In genomic region chr1:7754234-7754633, GRCh38 we compare ENCODE assay signal across 35 cellular contexts. TPM values are rescaled to one million over a fixed set of nuclear protein-coding genes. Genes with fewer than 3 reads are reported as not detected.
DNase-seq lines count a peak whose midpoint lies in the region; ATAC-seq lines count a peak whose summit lies in the region.
"Had no signal": no experiment of that assay in that cellular context is flagged by ENCODE, and none has a peak within 500 bp of the region (broad histone marks: within the 10 kb centered on the region; RNA-seq: fewer than 3 reads in every experiment).

No MANE protein-coding gene starts in this region.

- no peak for DNase-seq in CD8-positive, alpha-beta memory T cell
- no peak for DNase-seq in Karpas-422
- no peak for DNase-seq in activated naive CD8-positive, alpha-beta T cell treated with anti-CD3 and anti-CD28 coated beads, Interleukin-2, amount 10 ng/mL, durations not matched to agents 7 days and 5 days
- peak; percentile 14 for DNase-seq in medulla oblongata (ENCODE audit: extremely low spot score)
- DNase-seq in T-helper 9 cell: no peak
- no peak for DNase-seq in AML-193 (lab: John Stamatoyannopoulos, UW)
- DNase-seq in H4 (ENCODE audit: low spot score): no peak
- DNase-seq: activated CD4-positive, alpha-beta T cell treated with anti-CD3 and anti-CD28 coated beads for 1 hour; activated gamma-delta T cell treated with Interleukin-2 at 50 U/mL for 16 hours; Calu3; caudate nucleus; cortex of kidney; DMS79 treated with DMSO at 0.1 percent for 48 hours; endodermal cell; foreskin fibroblast; GDM1; GOT3; heart left ventricle; HFFc6; midbrain; naive B cell; NCI-H1417 treated with DMSO at 0.1 percent for 48 hours; NCI-H2029 treated with DMSO at 0.1 percent for 48 hours; NCI-H2227 treated with DMSO at 0.1 percent for 48 hours; NCI-H526; nucleus accumbens; SHP77; stimulated activated CD4-positive, alpha-beta T cell treated with anti-CD3 and anti-CD28 coated beads, Interleukin-15, amount 100 ng/mL, for 24 hours; substantia nigra; trophoblast cell had no signal

- no peak overlapping the region for H3K4me2 ChIP-seq in Karpas-422 (ENCODE audit: low read depth, low read length, poor library complexity, severe bottlenecking)
- H3K4me2 ChIP-seq: KMS-11 had no signal

- POLR2A ChIA-PET in CD8-positive, alpha-beta memory T cell (lab: Charles Lee): no interaction called here
- POLR2A ChIA-PET in activated naive CD8-positive, alpha-beta T cell treated with anti-CD3 and anti-CD28 coated beads, Interleukin-2, amount 10 ng/mL, durations not matched to agents 7 days and 5 days (lab: Charles Lee): no interaction called here

- 0 out of 2 replicates have a peak overlapping the region, but pooled peaks have one; percentile 12 for H2AFZ ChIP-seq in Karpas-422 (ENCODE audit: low read length)

- H3K27ac ChIP-seq in CD8-positive, alpha-beta memory T cell (ENCODE audit: low read depth, low read length): no peak overlapping the region
- no peak overlapping the region for H3K27ac ChIP-seq in Karpas-422 (ENCODE audit: low read length)
- H3K27ac ChIP-seq: heart left ventricle, KMS-11 had no signal

- no peaks in the 10 kb centered on the region for H3K9me2 ChIP-seq in Karpas-422 (replicated peaks; ENCODE audit: insufficient read depth, low read length)

- CTCF ChIA-PET in CD8-positive, alpha-beta memory T cell (lab: Charles Lee): interaction anchor here (2.2 to 9.0 kb wide), 4 partner anchors 14 to 150 kb away, joined by 4 to 214 read pairs (median 14); no protein-coding TSS in a partner anchor

- no peaks in the 10 kb centered on the region for H3K9me3 Mint-ChIP-seq in CD8-positive, alpha-beta memory T cell
- H3K9me3 Mint-ChIP-seq in activated naive CD8-positive, alpha-beta T cell treated with anti-CD3 and anti-CD28 coated beads, Interleukin-2, amount 10 ng/mL, durations not matched to agents 7 days and 5 days: no peaks in the 10 kb centered on the region
- H3K9me3 Mint-ChIP-seq: CD14-positive monocyte; endodermal cell; HFFc6; naive B cell; stimulated activated effector memory CD8-positive, alpha-beta T cell treated with anti-CD3 and anti-CD28 coated beads, Interleukin-12 subunit alpha, Interleukin-12 subunit beta, amount 100 ng/mL, for 72 hours had no signal

- H3K4me3 ChIP-seq in CD8-positive, alpha-beta memory T cell (ENCODE audit: low read length): no peak overlapping the region
- no peak overlapping the region for H3K4me3 ChIP-seq in Karpas-422 (ENCODE audit: low read length)
- H3K4me3 ChIP-seq: heart left ventricle had no signal

- H3K79me2 ChIP-seq in Karpas-422 (ENCODE audit: low read length): no peaks in the 10 kb centered on the region

- H3K36me3 Mint-ChIP-seq in CD8-positive, alpha-beta memory T cell: no peaks in the 10 kb centered on the region
- H3K36me3 Mint-ChIP-seq in activated naive CD8-positive, alpha-beta T cell treated with anti-CD3 and anti-CD28 coated beads, Interleukin-2, amount 10 ng/mL, durations not matched to agents 7 days and 5 days: no peaks in the 10 kb centered on the region
- H3K36me3 Mint-ChIP-seq: CD14-positive monocyte; naive B cell; stimulated activated effector memory CD8-positive, alpha-beta T cell treated with anti-CD3 and anti-CD28 coated beads, Interleukin-12 subunit alpha, Interleukin-12 subunit beta, amount 100 ng/mL, for 72 hours had no signal

- H3K27me3 ChIP-seq in CD8-positive, alpha-beta memory T cell (ENCODE audit: insufficient read depth, low read length, poor library complexity, severe bottlenecking): no peaks in the 10 kb centered on the region
- no peaks in the 10 kb centered on the region for H3K27me3 ChIP-seq in Karpas-422 (ENCODE audit: low read length)
- H3K27me3 ChIP-seq: heart left ventricle had no signal

- no peaks in the 10 kb centered on the region for H4K20me1 ChIP-seq in Karpas-422 (ENCODE audit: insufficient read depth, low read depth, low read length)

- H3K4me1 ChIP-seq in CD8-positive, alpha-beta memory T cell (ENCODE audit: insufficient read depth, low read length): peaks cover 4% of the 10 kb centered on the region
- no peaks in the 10 kb centered on the region for H3K4me1 ChIP-seq in Karpas-422 (ENCODE audit: low read length)

- peak overlapping the region in 4 of 7 donors; percentile 2 to 58 (median 24) for H3K4me3 Mint-ChIP-seq in CD8-positive, alpha-beta memory T cell
- peak overlapping the region; percentile 4 for H3K4me3 Mint-ChIP-seq in activated naive CD8-positive, alpha-beta T cell treated with anti-CD3 and anti-CD28 coated beads, Interleukin-2, amount 10 ng/mL, durations not matched to agents 7 days and 5 days
- H3K4me3 Mint-ChIP-seq: CD14-positive monocyte; endodermal cell; HFFc6; naive B cell; stimulated activated effector memory CD8-positive, alpha-beta T cell treated with anti-CD3 and anti-CD28 coated beads, Interleukin-12 subunit alpha, Interleukin-12 subunit beta, amount 100 ng/mL, for 72 hours had no signal

- peak overlapping the region in 4 of 8 donors; percentile 14 to 70 (median 31) for H3K27ac Mint-ChIP-seq in CD8-positive, alpha-beta memory T cell
- H3K27ac Mint-ChIP-seq in activated naive CD8-positive, alpha-beta T cell treated with anti-CD3 and anti-CD28 coated beads, Interleukin-2, amount 10 ng/mL, durations not matched to agents 7 days and 5 days: peak overlapping the region; percentile 50
- H3K27ac Mint-ChIP-seq: CD14-positive monocyte; endodermal cell; HFFc6; naive B cell; stimulated activated effector memory CD8-positive, alpha-beta T cell treated with anti-CD3 and anti-CD28 coated beads, Interleukin-12 subunit alpha, Interleukin-12 subunit beta, amount 100 ng/mL, for 72 hours had no signal

- no peaks in the 10 kb centered on the region for H3K36me3 ChIP-seq in CD8-positive, alpha-beta memory T cell (ENCODE audit: insufficient read depth, low read length)
- H3K36me3 ChIP-seq in Karpas-422 (ENCODE audit: insufficient read depth, low read length): no peaks in the 10 kb centered on the region

- no peak for ATAC-seq in activated naive CD8-positive, alpha-beta T cell treated with anti-CD3 and anti-CD28 coated beads, Interleukin-2, amount 10 ng/mL, durations not matched to agents 7 days and 5 days (ENCODE audit: low read depth)
- ATAC-seq: esophagus mucosa; heart left ventricle; Panc1; stimulated activated effector memory CD8-positive, alpha-beta T cell treated with anti-CD3 and anti-CD28 coated beads, Interleukin-12 subunit alpha, Interleukin-12 subunit beta, amount 100 ng/mL, for 72 hours had no signal

- no peaks in the 10 kb centered on the region for H3K9me3 ChIP-seq in CD8-positive, alpha-beta memory T cell (ENCODE audit: low read length)
- H3K9me3 ChIP-seq in Karpas-422 (ENCODE audit: low read length): no peaks in the 10 kb centered on the region
- H3K9me3 ChIP-seq: heart left ventricle had no signal

- no peak overlapping the region for H3K9ac ChIP-seq in Karpas-422 (ENCODE audit: low read length)
- H3K9ac ChIP-seq: KMS-11 had no signal

- H3K27me3 Mint-ChIP-seq in CD8-positive, alpha-beta memory T cell: peaks cover 4% of the 10 kb centered on the region in 2 donors
- H3K27me3 Mint-ChIP-seq in activated naive CD8-positive, alpha-beta T cell treated with anti-CD3 and anti-CD28 coated beads, Interleukin-2, amount 10 ng/mL, durations not matched to agents 7 days and 5 days: peaks cover 6% of the 10 kb centered on the region
- H3K27me3 Mint-ChIP-seq: naive B cell had no signal

- H3K4me1 Mint-ChIP-seq in CD8-positive, alpha-beta memory T cell: peaks cover 26 to 39% (median 33%) of the 10 kb centered on the region in 3 donors
- H3K4me1 Mint-ChIP-seq in activated naive CD8-positive, alpha-beta T cell treated with anti-CD3 and anti-CD28 coated beads, Interleukin-2, amount 10 ng/mL, durations not matched to agents 7 days and 5 days: peaks cover 18% of the 10 kb centered on the region

RNA-seq across cellular contexts. Expression of gene VAMP3, which starts 16.9 kb away (rescaled TPM):
- 10 to 100 TPM; 27.3 to 32.5 TPM for total RNA-seq in CD8-positive, alpha-beta memory T cell
- polyA plus RNA-seq in CD8-positive, alpha-beta memory T cell: 41.7 TPM
- 11.6 and 14.9 TPM in 2 replicates for total RNA-seq in Karpas-422 (2014; rRNA removed; shearing (Covaris generic); ENCODE audit: low replicate concordance)
- 10 to 100 TPM; 44.7 to 51.3 TPM for total RNA-seq in activated naive CD8-positive, alpha-beta T cell treated with anti-CD3 and anti-CD28 coated beads, Interleukin-2, amount 10 ng/mL, durations not matched to agents 7 days and 5 days
- total RNA-seq in H4 (2014; rRNA removed; shearing (Covaris generic)): 57.8 and 72.5 TPM in 2 replicates

RNA-seq across cellular contexts. Expression of gene PER3, which starts 29.9 kb away (rescaled TPM):
- 1 to 10 TPM; 4.7 TPM for total RNA-seq in CD8-positive, alpha-beta memory T cell
- polyA plus RNA-seq in CD8-positive, alpha-beta memory T cell: 6.3 TPM
- 0.51 and 3.5 TPM in 2 replicates for total RNA-seq in Karpas-422 (2014; rRNA removed; shearing (Covaris generic); ENCODE audit: low replicate concordance)
- total RNA-seq in activated naive CD8-positive, alpha-beta T cell treated with anti-CD3 and anti-CD28 coated beads, Interleukin-2, amount 10 ng/mL, durations not matched to agents 7 days and 5 days: 1 to 10 TPM; 3.3 to 3.6 TPM
- total RNA-seq in H4 (2014; rRNA removed; shearing (Covaris generic)): 3.1 and 5.2 TPM in 2 replicates
